In genomic region chr5:135037519-135038201, GRCh38 we compare ENCODE assay signal across 1 cellular context.
TF ChIP-seq lines count a peak whose summit lies in the region.

No MANE protein-coding gene starts in this region.

TF ChIP-seq in H1, 55 proteins besides CTCF, POLR2A, EP300 and RAD21:
- TF ChIP-seq GABPA (IDR thresholded peaks at IDR 0.05; ENCODE audit: borderline replicate concordance, insufficient read depth, low read length) (no peak), YY1 (IDR thresholded peaks at IDR 0.05; ENCODE audit: low read depth, low read length) (no peak), CTBP2 (IDR thresholded peaks at IDR 0.05; ENCODE audit: borderline replicate concordance, insufficient read depth, insufficient read length, low read length) (peak; percentile 45), TEAD4 (IDR thresholded peaks at IDR 0.05; ENCODE audit: low read depth, low read length) (peak; percentile 56; the same call in 1 of the 2 replicates)
TF ChIP-seq in H1: peak in this region for 2.
